In the genomic region with DNA sequence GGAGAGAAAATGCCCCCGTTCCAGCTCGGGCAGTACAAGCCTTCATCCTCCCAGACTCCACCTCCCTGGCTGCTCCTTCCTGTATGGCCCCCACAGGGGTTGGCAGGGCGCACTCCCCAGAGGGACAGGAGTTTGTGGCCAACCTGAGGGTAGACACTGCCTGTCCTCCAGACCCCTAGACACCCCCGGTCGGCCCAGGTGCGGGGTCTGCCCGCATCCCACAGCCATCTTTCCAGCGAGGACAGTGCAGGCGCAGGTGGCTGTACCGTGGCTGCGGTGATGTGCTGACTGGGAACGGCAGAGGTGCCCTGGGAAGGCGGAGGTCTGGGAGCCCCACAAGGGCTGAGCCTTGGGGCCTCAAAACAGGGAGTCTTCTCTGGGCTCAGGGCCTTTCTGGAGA, we compare ENCODE assay signal across 15 cellular contexts.
DNase-seq lines count a peak whose midpoint lies in the region; ATAC-seq and TF ChIP-seq lines count a peak whose summit lies in the region.
"Had no signal": no experiment of that assay in that cellular context is flagged by ENCODE, and none has a peak within 500 bp of the region (broad histone marks: within the 10 kb centered on the region; RNA-seq: fewer than 3 reads in every experiment).

No MANE protein-coding gene starts in this region.

- H3K4me1 Mint-ChIP-seq in GM23338 (no peaks in the 10 kb centered on the region), memory B cell (peaks cover 34% of the 10 kb centered on the region)

- no peaks in the 10 kb centered on the region for H3F3A ChIP-seq in GM23338 (replicated peaks; ENCODE audit: low read depth)
- H3F3A ChIP-seq in OCI-LY1 (ENCODE audit: insufficient read depth, low read length): no peaks in the 10 kb centered on the region

- H2AFZ ChIP-seq in GM23338 (no peak overlapping the region), OCI-LY1 (ENCODE audit: low read length) (no peak overlapping the region)

- H4K20me1 ChIP-seq in BLaER1 (no peaks in the 10 kb centered on the region; the same call in 1 of the 2 replicates), GM23338 (replicated peaks; ENCODE audit: insufficient read depth) (no peaks in the 10 kb centered on the region), OCI-LY1 (ENCODE audit: insufficient read depth, low read length) (no peaks in the 10 kb centered on the region)

- TF ChIP-seq CTCF in GM23338 (conservative IDR thresholded peaks at IDR 0.05; ENCODE audit: low read depth in 2 of 2): no peak
- TF ChIP-seq CTCF in OCI-LY1 (IDR thresholded peaks at IDR 0.05; ENCODE audit: low read length): no peak

- no peaks in the 10 kb centered on the region for H3K36me3 ChIP-seq in BLaER1
- no peaks in the 10 kb centered on the region for H3K36me3 ChIP-seq in GM23338 (ENCODE audit: insufficient read depth)
- no peaks in the 10 kb centered on the region for H3K36me3 ChIP-seq in OCI-LY1 (ENCODE audit: insufficient read depth, low read length)
- H3K36me3 ChIP-seq: BE2C had no signal

- H3K9me2 ChIP-seq in GM23338 (ENCODE audit: insufficient read depth) (no peaks in the 10 kb centered on the region), OCI-LY1 (ENCODE audit: low read depth, low read length) (no peaks in the 10 kb centered on the region)

- H3K4me1 ChIP-seq in BLaER1: peaks cover 100% of the 10 kb centered on the region
- no peaks in the 10 kb centered on the region for H3K4me1 ChIP-seq in GM23338 (ENCODE audit: insufficient read depth)
- peaks cover 98% of the 10 kb centered on the region for H3K4me1 ChIP-seq in OCI-LY1 (ENCODE audit: insufficient read depth, low read length, severe bottlenecking)
- H3K4me1 ChIP-seq: BE2C had no signal

- H3K27me3 Mint-ChIP-seq in GM23338 (ENCODE audit: insufficient read depth, low read depth, poor library complexity): peaks cover 11% of the 10 kb centered on the region
- no peaks in the 10 kb centered on the region for H3K27me3 Mint-ChIP-seq in memory B cell
- H3K27me3 Mint-ChIP-seq: CD8-positive, alpha-beta memory T cell had no signal

- H3K79me2 ChIP-seq in GM23338 (replicated peaks; ENCODE audit: insufficient read depth): no peaks in the 10 kb centered on the region
- no peaks in the 10 kb centered on the region for H3K79me2 ChIP-seq in OCI-LY1 (ENCODE audit: insufficient read depth, low read length)

- H3K9ac ChIP-seq in BLaER1: no peak overlapping the region
- peak overlapping the region; percentile 28; the same call in 1 of the 2 replicates for H3K9ac ChIP-seq in OCI-LY1 (ENCODE audit: low read length)

- DNase-seq in GM23338 (ENCODE audit: low spot score): no peak
- DNase-seq in memory B cell (ENCODE audit: low spot score in 2 of 2): no peak
- DNase-seq in NCI-H1105 (lab: John Stamatoyannopoulos, UW): no peak
- no peak for DNase-seq in T-helper 9 cell
- DNase-seq: BE2C; CD8-positive, alpha-beta memory T cell; DMS53; GOT3; KBM-7 had no signal

- H3K4me3 Mint-ChIP-seq in GM23338 (no peak overlapping the region), memory B cell (no peak overlapping the region)
- H3K4me3 Mint-ChIP-seq: CD8-positive, alpha-beta memory T cell had no signal

- no peaks in the 10 kb centered on the region for H3K9me3 ChIP-seq in BLaER1
- no peaks in the 10 kb centered on the region for H3K9me3 ChIP-seq in OCI-LY1 (ENCODE audit: low read length)
- H3K9me3 ChIP-seq: BE2C had no signal

- H3K27ac ChIP-seq in BLaER1: no peak overlapping the region
- H3K27ac ChIP-seq in GM23338 (ENCODE audit: low read depth): peak overlapping the region; percentile 26; the same call in 1 of the 2 replicates
- H3K27ac ChIP-seq in OCI-LY1 (ENCODE audit: low read depth, low read length, poor library complexity, severe bottlenecking): peak overlapping the region; percentile 89
- H3K27ac ChIP-seq: HL-60 had no signal

- H3K27ac Mint-ChIP-seq in GM23338: no peak overlapping the region
- H3K27ac Mint-ChIP-seq in memory B cell: peak overlapping the region; percentile 26
- H3K27ac Mint-ChIP-seq: CD8-positive, alpha-beta memory T cell had no signal

- H3K4me3 ChIP-seq in BLaER1 (no peak overlapping the region), GM23338 (no peak overlapping the region), OCI-LY1 (ENCODE audit: low read depth, low read length, poor library complexity, severe bottlenecking) (peak overlapping the region; percentile 7)

- H3K9me3 Mint-ChIP-seq in GM23338 (no peaks in the 10 kb centered on the region), memory B cell (no peaks in the 10 kb centered on the region)
- H3K9me3 Mint-ChIP-seq: CD8-positive, alpha-beta memory T cell had no signal

- ATAC-seq in GM23338 (no peak), memory B cell (ENCODE audit: low read depth) (no peak), GM19328 (IDR thresholded peaks at IDR 0.05; ENCODE audit: unreplicated experiment) (no peak), HG03135 (IDR thresholded peaks at IDR 0.05; ENCODE audit: unreplicated experiment) (no peak)
- ATAC-seq: HCT116 had no signal

- H3K27me3 ChIP-seq in BLaER1 (no peaks in the 10 kb centered on the region; the same call in 1 of the 2 replicates), GM23338 (ENCODE audit: insufficient read depth) (no peaks in the 10 kb centered on the region), OCI-LY1 (ENCODE audit: insufficient read depth, low read length) (no peaks in the 10 kb centered on the region)
- H3K27me3 ChIP-seq: BE2C had no signal

- H3K36me3 Mint-ChIP-seq in GM23338 (ENCODE audit: low read depth): no peaks in the 10 kb centered on the region; the same call in 2 of the 3 replicates
- no peaks in the 10 kb centered on the region for H3K36me3 Mint-ChIP-seq in memory B cell
- H3K36me3 Mint-ChIP-seq: CD8-positive, alpha-beta memory T cell had no signal

- H3K4me2 ChIP-seq in BLaER1 (peak overlapping the region; percentile 96), GM23338 (no peak overlapping the region), OCI-LY1 (ENCODE audit: low read length) (peak overlapping the region; percentile 29; the same call in 1 of the 2 replicates)

TF ChIP-seq in GM23338, 12 proteins besides CTCF, POLR2A, EP300 and RAD21:
- TF ChIP-seq EZH2 (IDR thresholded peaks at IDR 0.05; ENCODE audit: low read depth, unreplicated experiment): no peak
